Comparison of ENCODE assay signal across 19 cellular contexts in genomic region chr21:42148097-42148496, GRCh38.
DNase-seq lines count a peak whose midpoint lies in the region; ATAC-seq, FAIRE-seq and TF ChIP-seq lines count a peak whose summit lies in the region.
"Had no signal": no experiment of that assay in that cellular context is flagged by ENCODE, and none has a peak within 500 bp of the region (broad histone marks: within the 10 kb centered on the region; RNA-seq: fewer than 3 reads in every experiment).

No MANE protein-coding gene starts in this region.

- H3K4me1 ChIP-seq in GM12878 (ENCODE audit: control insufficient read depth, insufficient read depth, low read length): no peaks in the 10 kb centered on the region
- H3K4me1 ChIP-seq: A549 had no signal

- H3K9me3 Mint-ChIP-seq in activated CD8-positive, alpha-beta T cell treated with anti-CD3 and anti-CD28 coated beads for 36 hours: no peaks in the 10 kb centered on the region
- no peaks in the 10 kb centered on the region for H3K9me3 Mint-ChIP-seq in activated CD8-positive, alpha-beta T cell treated with anti-CD3 and anti-CD28 coated beads, Interleukin-2, amount 10 ng/mL, durations not matched to agents 7 days and 5 days (ENCODE audit: insufficient read depth)
- peaks cover 5% of the 10 kb centered on the region for H3K9me3 Mint-ChIP-seq in glutamatergic neuron (ENCODE audit: unreplicated experiment)

- BruUV-seq in GM12878 (replicated peaks; lab: Mats Ljungman, UMichigan): no TSS peak

- no peaks in the 10 kb centered on the region for H3K79me2 ChIP-seq in GM12878 (ENCODE audit: control insufficient read depth, insufficient read depth, low read length)

- H3K27me3 Mint-ChIP-seq in activated CD8-positive, alpha-beta T cell treated with anti-CD3 and anti-CD28 coated beads for 36 hours: no peaks in the 10 kb centered on the region
- H3K27me3 Mint-ChIP-seq in activated CD8-positive, alpha-beta T cell treated with anti-CD3 and anti-CD28 coated beads, Interleukin-2, amount 10 ng/mL, durations not matched to agents 7 days and 5 days (ENCODE audit: low read depth): peaks cover 4% of the 10 kb centered on the region
- H3K27me3 Mint-ChIP-seq in glutamatergic neuron (ENCODE audit: unreplicated experiment): peaks cover 9% of the 10 kb centered on the region

- H3K36me3 Mint-ChIP-seq in activated CD8-positive, alpha-beta T cell treated with anti-CD3 and anti-CD28 coated beads for 36 hours (ENCODE audit: low read depth): no peaks in the 10 kb centered on the region
- no peaks in the 10 kb centered on the region for H3K36me3 Mint-ChIP-seq in activated CD8-positive, alpha-beta T cell treated with anti-CD3 and anti-CD28 coated beads, Interleukin-2, amount 10 ng/mL, durations not matched to agents 7 days and 5 days (ENCODE audit: low read depth)
- no peaks in the 10 kb centered on the region for H3K36me3 Mint-ChIP-seq in glutamatergic neuron (ENCODE audit: unreplicated experiment)

- peaks cover 3% of the 10 kb centered on the region for H3K4me1 Mint-ChIP-seq in activated CD8-positive, alpha-beta T cell treated with anti-CD3 and anti-CD28 coated beads for 36 hours (ENCODE audit: low read depth)
- peaks cover 10% of the 10 kb centered on the region for H3K4me1 Mint-ChIP-seq in activated CD8-positive, alpha-beta T cell treated with anti-CD3 and anti-CD28 coated beads, Interleukin-2, amount 10 ng/mL, durations not matched to agents 7 days and 5 days (ENCODE audit: low read depth)
- peaks cover 5% of the 10 kb centered on the region for H3K4me1 Mint-ChIP-seq in glutamatergic neuron (ENCODE audit: low read depth, unreplicated experiment)

- no peak overlapping the region for H3K4me3 Mint-ChIP-seq in activated CD8-positive, alpha-beta T cell treated with anti-CD3 and anti-CD28 coated beads for 36 hours
- no peak overlapping the region for H3K4me3 Mint-ChIP-seq in activated CD8-positive, alpha-beta T cell treated with anti-CD3 and anti-CD28 coated beads, Interleukin-2, amount 10 ng/mL, durations not matched to agents 7 days and 5 days
- no peak overlapping the region for H3K4me3 Mint-ChIP-seq in glutamatergic neuron (ENCODE audit: unreplicated experiment)

- no peak overlapping the region for H3K4me3 ChIP-seq in GM12878
- H3K4me3 ChIP-seq: A549, PC-9, SJSA1 had no signal

- DNase-seq in activated CD8-positive, alpha-beta T cell treated with anti-CD3 and anti-CD28 coated beads for 36 hours: peak; percentile 12
- no peak for DNase-seq in activated CD8-positive, alpha-beta T cell treated with anti-CD3 and anti-CD28 coated beads, Interleukin-2, amount 10 ng/mL, durations not matched to agents 7 days and 5 days
- DNase-seq in NCI-H1105 (lab: John Stamatoyannopoulos, UW): peak; percentile 1
- peak; percentile 48 for DNase-seq in NCI-H524 treated with DMSO at 0.1 percent for 48 hours (lab: John Stamatoyannopoulos, UW)
- DNase-seq in GM12878 (ENCODE audit: low read depth, low spot score): no peak
- DNase-seq in glutamatergic neuron: no peak
- no peak for DNase-seq in NCI-H1930 (lab: John Stamatoyannopoulos, UW)
- DNase-seq in AG20443 (ENCODE audit: low spot score): no peak
- DNase-seq: C1 segment of cervical spinal cord, DMS153, HCEC 1CT, NCI-H1417 treated with DMSO at 0.1 percent for 48 hours, NCI-H2081, NCI-H2227 treated with DMSO at 0.1 percent for 48 hours, NCI-H69, PC-9, SW 1271 had no signal

- CTCF ChIA-PET in activated CD8-positive, alpha-beta T cell treated with anti-CD3 and anti-CD28 coated beads for 36 hours (lab: Charles Lee): interaction anchor here (0.7 to 6.2 kb wide), 10 partner anchors 13 to 161 kb away, joined by 3 to 133 read pairs (median 3); no protein-coding TSS in a partner anchor
- CTCF ChIA-PET in activated CD8-positive, alpha-beta T cell treated with anti-CD3 and anti-CD28 coated beads, Interleukin-2, amount 10 ng/mL, durations not matched to agents 7 days and 5 days (lab: Charles Lee): interaction anchor here (0.9 to 7.8 kb wide), 10 partner anchors 9 to 332 kb away, joined by 3 to 138 read pairs (median 4); no protein-coding TSS in a partner anchor
- CTCF ChIA-PET in GM12878 (lab: Yijun Ruan, JAX): interaction anchor here (0.7 to 2.8 kb wide), 15 partner anchors 10 to 389 kb away, joined by 3 to 36 read pairs (median 3); partner anchors contain the start of gene ABCG1

- no peak for TF ChIP-seq POLR2A in GM12878 (IDR thresholded peaks at IDR 0.05; ENCODE audit: low read depth, low read length)

- TF ChIP-seq RAD21 in GM12878 (IDR thresholded peaks at IDR 0.05; ENCODE audit: insufficient read depth, low read depth, low read length): no peak

- peak; percentile 52 for ATAC-seq in activated CD8-positive, alpha-beta T cell treated with anti-CD3 and anti-CD28 coated beads for 36 hours
- ATAC-seq in activated CD8-positive, alpha-beta T cell treated with anti-CD3 and anti-CD28 coated beads, Interleukin-2, amount 10 ng/mL, durations not matched to agents 7 days and 5 days: no peak
- ATAC-seq in GM12878: 0 out of 3 replicates have a peak, but pooled peaks have one; percentile 11
- ATAC-seq: A549 had no signal

- no peaks in the 10 kb centered on the region; a peak in 1 of 4 replicates for H3K27me3 ChIP-seq in GM12878 (replicated peaks in 1 of 2; ENCODE audit: control insufficient read depth in 2 of 2, insufficient read depth in 2 of 2, low read length in 1 of 2)
- H3K27me3 ChIP-seq: SJSA1 had no signal

- H4K20me1 ChIP-seq in GM12878 (ENCODE audit: control insufficient read depth, insufficient read depth): no peaks in the 10 kb centered on the region

- H3K4me2 ChIP-seq in GM12878 (ENCODE audit: control insufficient read depth, insufficient read depth): no peak overlapping the region
- H3K4me2 ChIP-seq: A549, PC-9 had no signal

- RAD21 ChIA-PET in GM12878 (lab: Charles Lee; ENCODE audit: unreplicated experiment): interaction anchor here (0.5 to 2.8 kb wide), 14 partner anchors 9 to 388 kb away, joined by 3 to 24 read pairs (median 4); no protein-coding TSS in a partner anchor

- 60% methylated on average over 2 of the region's 2 CpGs for WGBS in GM12878 (ENCODE audit: insufficient coverage, insufficient replicate concordance, low lambda C conversion rate, missing lambda C conversion rate)

- H3K9ac ChIP-seq in GM12878 (ENCODE audit: control insufficient read depth, insufficient read depth, low read length): no peak overlapping the region

- H3K9me3 ChIP-seq in GM12878 (replicated peaks; ENCODE audit: control insufficient read depth, insufficient read depth, low read length): no peaks in the 10 kb centered on the region
- H3K9me3 ChIP-seq: A549, SJSA1 had no signal

- intact Hi-C loops in activated CD8-positive, alpha-beta T cell treated with anti-CD3 and anti-CD28 coated beads for 36 hours (cut with micrococcal nuclease): loop anchor here (5.0 to 10.0 kb wide), 2 partner anchors 109 to 277 kb away; no protein-coding TSS in a partner anchor
- intact Hi-C loops in GM12878 (cut with micrococcal nuclease; ENCODE audit: unreplicated experiment): loop anchor here (10.0 kb wide), 1 partner anchor 667 kb away; no protein-coding TSS in a partner anchor

- no peak for FAIRE-seq in GM12878 (lab: Jason Lieb, UNC)
- FAIRE-seq: A549 had no signal

- no peak overlapping the region for H3K27ac Mint-ChIP-seq in activated CD8-positive, alpha-beta T cell treated with anti-CD3 and anti-CD28 coated beads for 36 hours
- no peak overlapping the region for H3K27ac Mint-ChIP-seq in activated CD8-positive, alpha-beta T cell treated with anti-CD3 and anti-CD28 coated beads, Interleukin-2, amount 10 ng/mL, durations not matched to agents 7 days and 5 days
- H3K27ac Mint-ChIP-seq in glutamatergic neuron (ENCODE audit: unreplicated experiment): no peak overlapping the region

- no peak overlapping the region for H2AFZ ChIP-seq in GM12878 (ENCODE audit: control insufficient read depth, low read depth, low read length)
- H2AFZ ChIP-seq: PC-9 had no signal

- in situ Hi-C loops in GM12878 (cut with MboI): loop anchor here (5.0 to 10.0 kb wide), 3 partner anchors 304 to 677 kb away; no protein-coding TSS in a partner anchor

- POLR2A ChIA-PET in activated CD8-positive, alpha-beta T cell treated with anti-CD3 and anti-CD28 coated beads for 36 hours (lab: Charles Lee): no interaction called here
- POLR2A ChIA-PET in activated CD8-positive, alpha-beta T cell treated with anti-CD3 and anti-CD28 coated beads, Interleukin-2, amount 10 ng/mL, durations not matched to agents 7 days and 5 days (lab: Charles Lee): interaction anchor here (1.0 kb wide), 1 partner anchor 90 kb away, joined by 3 read pairs; no protein-coding TSS in a partner anchor
- POLR2A ChIA-PET in GM12878 (lab: Charles Lee): interaction anchor here (0.7 kb wide), 1 partner anchor 113 kb away, joined by 3 read pairs; no protein-coding TSS in a partner anchor

- TF ChIP-seq CTCF in activated CD8-positive, alpha-beta T cell treated with anti-CD3 and anti-CD28 coated beads for 36 hours (IDR thresholded peaks at IDR 0.05): no peak
- TF ChIP-seq CTCF in GM12878 (IDR thresholded peaks at IDR 0.05 in 2 of 3, conservative IDR thresholded peaks at IDR 0.05 in 1 of 3; ENCODE audit: control insufficient read depth in 2 of 3, extremely low read depth in 1 of 3, insufficient read depth in 1 of 3, low read depth in 3 of 3, low read length in 3 of 3): no peak
- TF ChIP-seq CTCF in glutamatergic neuron (IDR thresholded peaks at IDR 0.05; ENCODE audit: partially characterized antibody, unreplicated experiment): no peak

- TF ChIP-seq EP300 in GM12878 (IDR thresholded peaks at IDR 0.05; ENCODE audit: borderline replicate concordance in 1 of 2, control insufficient read depth in 1 of 2, low read depth in 2 of 2, low read length in 2 of 2): no peak

- SMC1A ChIA-PET in GM12878 (lab: Charles Lee; ENCODE audit: uncharacterized antibody, unreplicated experiment): interaction anchor here (0.8 to 2.2 kb wide), 13 partner anchors 16 to 389 kb away, joined by 3 to 21 read pairs (median 4); no protein-coding TSS in a partner anchor

- no peaks in the 10 kb centered on the region; a peak in 1 of 4 replicates for H3K36me3 ChIP-seq in GM12878 (ENCODE audit: control insufficient read depth in 2 of 2, insufficient read depth in 2 of 2, low read length in 1 of 2)
- H3K36me3 ChIP-seq: SJSA1 had no signal

- H3K27ac ChIP-seq in GM12878 (ENCODE audit: control insufficient read depth, insufficient read depth): no peak overlapping the region
- H3K27ac ChIP-seq: A549, PC-9, SJSA1 had no signal

TF ChIP-seq in GM12878, 131 proteins besides CTCF, POLR2A, EP300 and RAD21:
- TF ChIP-seq POLR2AphosphoS2 (IDR thresholded peaks at IDR 0.05; ENCODE audit: low read depth, low read length) (no peak), GABPA (IDR thresholded peaks at IDR 0.05; ENCODE audit: low read depth) (no peak), PKNOX1 (IDR thresholded peaks at IDR 0.05) (peak; percentile 71)

Comparison
In these comparisons a context has a peak if more than half of its experiments do, and no peak if none do; other contexts are left out.
1. DNase-seq: peak in activated CD8-positive, alpha-beta T cell treated with anti-CD3 and anti-CD28 coated beads for 36 hours (single experiment), NCI-H1105 (single experiment) and NCI-H524 treated with DMSO at 0.1 percent for 48 hours (single experiment); none in activated CD8-positive, alpha-beta T cell treated with anti-CD3 and anti-CD28 coated beads, Interleukin-2, amount 10 ng/mL, durations not matched to agents 7 days and 5 days (single experiment), GM12878 (single experiment), glutamatergic neuron (single experiment), NCI-H1930 (0 of 2) and AG20443 (single experiment).